Comparison of ENCODE assay signal across 23 cellular contexts in the genomic region with DNA sequence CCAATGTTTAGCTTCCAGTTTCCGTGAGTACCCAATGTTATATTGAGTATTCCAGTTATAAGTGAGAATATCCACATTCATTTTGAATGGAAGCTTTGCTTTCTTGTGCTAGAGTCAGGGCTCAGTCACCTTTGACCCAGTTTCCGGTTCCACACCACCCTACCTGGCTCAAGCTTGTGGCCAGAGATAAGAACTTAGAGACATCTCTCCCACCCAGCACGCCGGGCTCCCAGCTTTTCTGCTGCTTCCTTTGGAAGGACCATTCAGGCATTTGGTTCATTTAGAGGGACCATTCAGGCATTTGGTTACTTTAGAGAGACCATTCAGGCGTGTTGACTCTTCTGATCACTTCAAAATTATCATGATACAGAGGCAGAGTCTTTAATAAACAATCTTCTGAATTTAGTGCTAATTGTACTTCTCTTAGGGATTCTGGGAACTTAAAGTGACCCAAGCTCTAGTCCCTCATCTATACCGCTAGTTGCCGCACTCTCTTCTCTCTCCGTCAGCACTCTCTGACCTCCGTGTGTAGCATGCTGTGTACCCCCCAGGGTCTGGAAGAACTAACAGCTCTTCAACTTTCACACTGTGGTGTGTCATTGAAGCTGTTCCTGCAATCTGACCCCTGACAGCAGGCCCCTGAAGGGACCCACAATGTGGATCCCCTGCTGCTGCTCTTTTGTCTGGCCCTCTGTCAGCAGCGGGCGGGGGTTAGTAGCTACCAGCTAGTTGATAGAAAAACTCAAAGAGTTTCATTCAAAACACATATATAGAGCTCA.
DNase-seq lines count a peak whose midpoint lies in the region; ATAC-seq and TF ChIP-seq lines count a peak whose summit lies in the region.
"Had no signal": no experiment of that assay in that cellular context is flagged by ENCODE, and none has a peak within 500 bp of the region (broad histone marks: within the 10 kb centered on the region; RNA-seq: fewer than 3 reads in every experiment).

No MANE protein-coding gene starts in this region.

- DNase-seq in Right ventricle myocardium inferior (ENCODE audit: missing footprints) = peak; percentile 55
- no peak for DNase-seq in left cardiac atrium
- peak; percentile 89 for DNase-seq in endodermal cell
- peak; percentile 18 for DNase-seq in lower lobe of right lung
- no peak for DNase-seq in GF-D8 (lab: John Stamatoyannopoulos, UW)
- DNase-seq in GOT3 (lab: John Stamatoyannopoulos, UW) = no peak
- DNase-seq in MG63 = no peak
- DNase-seq: activated CD4-positive, alpha-beta memory T cell treated with anti-CD3 and anti-CD28 coated beads, Interleukin-2, amount 10 ng/mL, durations not matched to agents 7 days and 5 days; caudate nucleus; CD8-positive, alpha-beta memory T cell; DMS153; GDM1; mucosa of descending colon; NCI-H1436 treated with DMSO at 0.1 percent for 48 hours; NCI-H748 treated with DMSO at 0.1 percent for 48 hours; psoas muscle; Right ventricle myocardium superior; stimulated activated CD4-positive, alpha-beta T cell treated with anti-CD3 and anti-CD28 coated beads, Interleukin-1b, Interleukin-23, amount 100 ng/mL, for 48 hours; transverse colon had no signal

- H3K27ac ChIP-seq in endodermal cell (ENCODE audit: low read depth, low read length) (no peak overlapping the region), lower lobe of right lung (no peak overlapping the region)
- H3K27ac ChIP-seq: A549, psoas muscle, transverse colon had no signal

- H3K36me3 Mint-ChIP-seq in endodermal cell (ENCODE audit: low read depth) = no peaks in the 10 kb centered on the region
- H3K36me3 Mint-ChIP-seq: activated naive CD8-positive, alpha-beta T cell; CD8-positive, alpha-beta memory T cell had no signal

- H3K9me3 ChIP-seq in endodermal cell (ENCODE audit: control insufficient read depth, low read length) (no peaks in the 10 kb centered on the region), lower lobe of right lung (no peaks in the 10 kb centered on the region), MG63 (no peaks in the 10 kb centered on the region)
- H3K9me3 ChIP-seq: A549, psoas muscle, transverse colon had no signal

- H3K9me3 Mint-ChIP-seq in endodermal cell = no peaks in the 10 kb centered on the region
- H3K9me3 Mint-ChIP-seq: activated CD4-positive, alpha-beta memory T cell treated with anti-CD3 and anti-CD28 coated beads, Interleukin-2, amount 10 ng/mL, durations not matched to agents 7 days and 5 days; CD8-positive, alpha-beta memory T cell had no signal

- TF ChIP-seq CTCF in endodermal cell (conservative IDR thresholded peaks at IDR 0.05) (peak; percentile 58), lower lobe of right lung (IDR thresholded peaks at IDR 0.05) (no peak)

- H3K27me3 Mint-ChIP-seq in endodermal cell (ENCODE audit: insufficient read depth) = no peaks in the 10 kb centered on the region
- H3K27me3 Mint-ChIP-seq: activated CD4-positive, alpha-beta memory T cell treated with anti-CD3 and anti-CD28 coated beads, Interleukin-2, amount 10 ng/mL, durations not matched to agents 7 days and 5 days; activated naive CD8-positive, alpha-beta T cell; B cell; CD8-positive, alpha-beta memory T cell had no signal

- H3K36me3 ChIP-seq in endodermal cell (ENCODE audit: control insufficient read depth, insufficient read depth, low read length) = no peaks in the 10 kb centered on the region
- no peaks in the 10 kb centered on the region for H3K36me3 ChIP-seq in lower lobe of right lung
- no peaks in the 10 kb centered on the region for H3K36me3 ChIP-seq in MG63
- H3K36me3 ChIP-seq: transverse colon had no signal

- intact Hi-C loops in Right ventricle myocardium inferior (cut with DNase I) (no loop called here), left cardiac atrium (cut with DNase I) (no loop called here), lower lobe of right lung (cut with DNase I) (no loop called here)

- peak overlapping the region; percentile 24 for H3K27ac Mint-ChIP-seq in endodermal cell
- H3K27ac Mint-ChIP-seq: activated CD4-positive, alpha-beta memory T cell treated with anti-CD3 and anti-CD28 coated beads, Interleukin-2, amount 10 ng/mL, durations not matched to agents 7 days and 5 days; activated naive CD8-positive, alpha-beta T cell; B cell had no signal

- no peaks in the 10 kb centered on the region for H3K27me3 ChIP-seq in endodermal cell (ENCODE audit: control insufficient read depth, insufficient read depth, low read length, poor library complexity, severe bottlenecking)
- no peaks in the 10 kb centered on the region for H3K27me3 ChIP-seq in lower lobe of right lung (ENCODE audit: low read depth)
- no peaks in the 10 kb centered on the region for H3K27me3 ChIP-seq in MG63
- H3K27me3 ChIP-seq: transverse colon had no signal

- ATAC-seq in Right ventricle myocardium inferior = no peak
- ATAC-seq in left cardiac atrium = no peak
- ATAC-seq in lower lobe of right lung = no peak
- no peak for ATAC-seq in GM21825 (IDR thresholded peaks at IDR 0.05; ENCODE audit: unreplicated experiment)
- ATAC-seq: A549, mucosa of descending colon, psoas muscle had no signal

- H3K4me1 ChIP-seq in endodermal cell (ENCODE audit: control insufficient read depth, insufficient read depth, low read length) (peaks cover 4% of the 10 kb centered on the region), lower lobe of right lung (no peaks in the 10 kb centered on the region)
- H3K4me1 ChIP-seq: A549, psoas muscle, transverse colon had no signal

- H3K4me1 Mint-ChIP-seq in endodermal cell = peaks cover 11% of the 10 kb centered on the region
- H3K4me1 Mint-ChIP-seq: activated CD4-positive, alpha-beta memory T cell treated with anti-CD3 and anti-CD28 coated beads, Interleukin-2, amount 10 ng/mL, durations not matched to agents 7 days and 5 days; B cell; CD8-positive, alpha-beta memory T cell had no signal

- peak overlapping the region; percentile 38 for H3K4me3 Mint-ChIP-seq in endodermal cell
- H3K4me3 Mint-ChIP-seq: activated CD4-positive, alpha-beta memory T cell treated with anti-CD3 and anti-CD28 coated beads, Interleukin-2, amount 10 ng/mL, durations not matched to agents 7 days and 5 days; activated naive CD8-positive, alpha-beta T cell; B cell; CD8-positive, alpha-beta memory T cell had no signal

- H3K9ac ChIP-seq in endodermal cell (ENCODE audit: extremely low read depth, low read length, poor library complexity, severe bottlenecking) = no peak overlapping the region

- WGBS in endodermal cell (ENCODE audit: insufficient coverage in 1 of 2, insufficient read length in 1 of 2), 2 experiments = 43 to 47% methylated on average over 9 to 11 of the region's 11 CpGs

- H3K4me3 ChIP-seq in endodermal cell (ENCODE audit: low read length) (peak overlapping the region; percentile 30), lower lobe of right lung (no peak overlapping the region), MG63 (no peak overlapping the region)
- H3K4me3 ChIP-seq: A549, mucosa of descending colon, psoas muscle, transverse colon had no signal

Comparison
In these comparisons a context has a peak if more than half of its experiments do, and no peak if none do; other contexts are left out.
1. DNase-seq: peak in Right ventricle myocardium inferior (single experiment), endodermal cell (single experiment) and lower lobe of right lung (single experiment); none in left cardiac atrium (single experiment), GF-D8 (single experiment), GOT3 (single experiment) and MG63 (single experiment).